ENCODE assay signal across 12 cellular contexts in the genomic region with DNA sequence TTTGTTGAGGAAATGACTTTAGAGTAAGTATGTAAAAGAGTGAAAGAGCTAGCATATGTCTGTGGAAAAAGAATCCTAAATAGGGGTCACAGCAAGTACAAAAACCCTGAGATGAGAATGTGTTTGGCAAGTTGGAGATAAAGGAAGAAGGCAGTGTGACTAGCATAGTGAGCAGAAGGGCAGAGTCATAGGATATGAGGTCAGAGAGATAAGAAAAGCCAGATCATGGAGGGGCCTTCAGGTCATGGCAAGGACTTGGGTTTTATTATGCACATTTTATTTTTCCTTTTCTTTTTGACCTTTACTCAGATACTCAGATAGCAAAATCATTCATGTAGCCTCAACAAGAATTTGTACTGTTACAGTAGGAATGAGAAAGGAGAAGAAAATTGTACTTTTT.
A peak's percentile ranks its signal among the peaks of the same experiment; 100 is the strongest.
DNase-seq lines count a peak whose midpoint lies in the region; ATAC-seq and TF ChIP-seq lines count a peak whose summit lies in the region.
"Had no signal": no experiment of that assay in that cellular context is flagged by ENCODE, and none has a peak within 500 bp of the region (broad histone marks: within the 10 kb centered on the region; RNA-seq: fewer than 3 reads in every experiment).

No MANE protein-coding gene starts in this region.

- H3K9me3 ChIP-seq in mesodermal cell (ENCODE audit: control insufficient read depth, low read length), result no peaks in the 10 kb centered on the region

- H3K9me3 Mint-ChIP-seq in chondrocyte (ENCODE audit: low read depth), result peaks cover 7% of the 10 kb centered on the region

- no peak for ATAC-seq in HG03442 (IDR thresholded peaks at IDR 0.05; ENCODE audit: unreplicated experiment)
- ATAC-seq: activated naive CD4-positive, alpha-beta T cell treated with anti-CD3 and anti-CD28 coated beads, Interleukin-2, amount 50 U/mL, for 72 hours had no signal

- no peak overlapping the region for H3K27ac Mint-ChIP-seq in chondrocyte (ENCODE audit: unreplicated experiment)
- H3K27ac Mint-ChIP-seq: activated naive CD4-positive, alpha-beta T cell treated with anti-CD3 and anti-CD28 coated beads, Interleukin-2, amount 50 U/mL, for 72 hours had no signal

- H3K4me3 ChIP-seq in coronary artery (peak overlapping the region; percentile 12), mesodermal cell (ENCODE audit: extremely low read depth, insufficient read depth, low read length, poor library complexity, severe bottlenecking) (no peak overlapping the region)

- DNase-seq in CMK (ENCODE audit: low read depth) (peak; percentile 65), M059J (ENCODE audit: low read depth) (peak; percentile 9), coronary artery (ENCODE audit: low spot score) (no peak), chondrocyte (ENCODE audit: low spot score) (no peak), HEK293T (ENCODE audit: extremely low spot score) (no peak)
- DNase-seq: COR-L47, kidney, NCI-H1105 treated with DMSO at 0.1 percent for 48 hours, NCI-H524 treated with DMSO at 0.1 percent for 48 hours had no signal

- no peaks in the 10 kb centered on the region for H3K27me3 Mint-ChIP-seq in chondrocyte (ENCODE audit: low read depth)

- no peaks in the 10 kb centered on the region for H3K36me3 ChIP-seq in mesodermal cell (ENCODE audit: control insufficient read depth, insufficient read depth, low read length)

- H3K4me1 Mint-ChIP-seq in chondrocyte (ENCODE audit: low read depth), result peaks cover 8% of the 10 kb centered on the region

- POLR2A ChIA-PET in HEK293T (lab: Yijun Ruan, JAX), result no interaction called here

- TF ChIP-seq CTCF in coronary artery (IDR thresholded peaks at IDR 0.05) (no peak), chondrocyte (IDR thresholded peaks at IDR 0.05) (no peak)

- CTCF ChIA-PET in HEK293T (lab: Yijun Ruan, JAX), result no interaction called here

- peaks cover 6% of the 10 kb centered on the region for H3K36me3 Mint-ChIP-seq in chondrocyte (ENCODE audit: low read depth)

- H3K27ac ChIP-seq in coronary artery (peak overlapping the region; percentile 2 to 38), mesodermal cell (ENCODE audit: low read depth, low read length, severe bottlenecking) (peak overlapping the region; percentile 76)

- H3K4me1 ChIP-seq in mesodermal cell (ENCODE audit: control insufficient read depth, insufficient read depth, low read length, poor library complexity, severe bottlenecking), result peaks cover 31% of the 10 kb centered on the region

- no peak overlapping the region for H3K4me3 Mint-ChIP-seq in chondrocyte (ENCODE audit: unreplicated experiment)

TF ChIP-seq in HEK293T, 16 proteins besides CTCF, POLR2A, EP300 and RAD21:
- TF ChIP-seq ZNF384 (IDR thresholded peaks at IDR 0.05) (no peak), FOXK2 (IDR thresholded peaks at IDR 0.05) (no peak), TARDBP (IDR thresholded peaks at IDR 0.05) (no peak), LEF1 (IDR thresholded peaks at IDR 0.05; ENCODE audit: borderline replicate concordance) (no peak), SUZ12 (IDR thresholded peaks at IDR 0.05) (no peak), BHLHE40 (IDR thresholded peaks at IDR 0.05; ENCODE audit: borderline replicate concordance) (no peak), FOXM1 (IDR thresholded peaks at IDR 0.05; ENCODE audit: borderline replicate concordance) (no peak), L3MBTL2 (conservative IDR thresholded peaks at IDR 0.05) (no peak), HDGF (IDR thresholded peaks at IDR 0.05; ENCODE audit: borderline replicate concordance) (no peak), SP1 (IDR thresholded peaks at IDR 0.05) (no peak), ARNT (IDR thresholded peaks at IDR 0.05) (no peak), CTBP1 (IDR thresholded peaks at IDR 0.05; ENCODE audit: borderline replicate concordance) (no peak), NFRKB (IDR thresholded peaks at IDR 0.05) (no peak), FOXA1 (IDR thresholded peaks at IDR 0.05) (no peak), ELF4 (IDR thresholded peaks at IDR 0.05) (no peak)
- TF ChIP-seq, protein P1, sequence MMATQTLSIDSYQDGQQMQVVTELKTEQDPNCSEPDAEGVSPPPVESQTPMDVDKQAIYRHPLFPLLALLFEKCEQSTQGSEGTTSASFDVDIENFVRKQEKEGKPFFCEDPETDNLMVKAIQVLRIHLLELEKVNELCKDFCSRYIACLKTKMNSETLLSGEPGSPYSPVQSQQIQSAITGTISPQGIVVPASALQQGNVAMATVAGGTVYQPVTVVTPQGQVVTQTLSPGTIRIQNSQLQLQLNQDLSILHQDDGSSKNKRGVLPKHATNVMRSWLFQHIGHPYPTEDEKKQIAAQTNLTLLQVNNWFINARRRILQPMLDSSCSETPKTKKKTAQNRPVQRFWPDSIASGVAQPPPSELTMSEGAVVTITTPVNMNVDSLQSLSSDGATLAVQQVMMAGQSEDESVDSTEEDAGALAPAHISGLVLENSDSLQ (IDR thresholded peaks at IDR 0.05), result no peak

Comparison
In these comparisons a context has a peak if more than half of its experiments do, and no peak if none do; other contexts are left out.
1. DNase-seq: peak in CMK (single experiment) and M059J (single experiment); none in coronary artery (single experiment), chondrocyte (single experiment) and HEK293T (single experiment).